8 cellular contexts compared by ENCODE assay signal in genomic region chr1:144883011-144883421, GRCh38.
DNase-seq lines count a peak whose midpoint lies in the region; ATAC-seq and TF ChIP-seq lines count a peak whose summit lies in the region.
"Not testable (repeated sequence)": the region's sequence is repeated elsewhere in the genome, so short reads cannot be mapped to it uniquely, and the experiment has no call there.

No MANE protein-coding gene starts in this region.

- not testable (repeated sequence) for H2AFZ ChIP-seq in PC-3 (ENCODE audit: low read length)

- H3K79me2 ChIP-seq in PC-3 (ENCODE audit: low read length): not testable (repeated sequence)

- peak; percentile 13 for DNase-seq in EL
- DNase-seq in PC-3; choroid plexus epithelial cell (ENCODE audit: low read depth): not testable (repeated sequence)
- peak; percentile 63 for DNase-seq in activated CD8-positive, alpha-beta memory T cell treated with anti-CD3 and anti-CD28 coated beads, Interleukin-2, amount 50 U/mL, for 48 hours
- DNase-seq in heart right ventricle: peak in 1 of 2 donors; percentile 13
- peak in 1 of 2 donors; percentile 1 for DNase-seq in gastrocnemius medialis
- DNase-seq in uterus: peak; percentile 12 to 15

- H3K4me2 ChIP-seq in PC-3 (ENCODE audit: low read length): peak overlapping the region; percentile 81

- ATAC-seq in PC-3, heart right ventricle, gastrocnemius medialis: not testable (repeated sequence)

- not testable (repeated sequence) for H3K9me3 ChIP-seq in PC-3 (ENCODE audit: low read length); heart right ventricle; mesodermal cell (ENCODE audit: control insufficient read depth, low read length); gastrocnemius medialis; uterus

- H3K9ac ChIP-seq in PC-3 (ENCODE audit: low read length): not testable (repeated sequence)

- H3F3A ChIP-seq in PC-3 (ENCODE audit: low read length, unreplicated experiment): not testable (repeated sequence)

- POLR2A ChIA-PET in PC-3 (lab: Charles Lee; ENCODE audit: unreplicated experiment): not testable (repeated sequence)

- H3K36me3 ChIP-seq in PC-3 (ENCODE audit: low read depth, low read length); heart right ventricle; mesodermal cell (ENCODE audit: control insufficient read depth, insufficient read depth, low read length); gastrocnemius medialis; uterus: not testable (repeated sequence)

- peak overlapping the region; percentile 66 for H3K4me3 ChIP-seq in PC-3 (ENCODE audit: low read length)
- peak overlapping the region; percentile 40 for H3K4me3 ChIP-seq in choroid plexus epithelial cell (ENCODE audit: low read depth, low read length)
- H3K4me3 ChIP-seq in heart right ventricle: peak overlapping the region in 9 of 10 donors; percentile 28 to 51 (median 36)
- H3K4me3 ChIP-seq in mesodermal cell (ENCODE audit: extremely low read depth, insufficient read depth, low read length, poor library complexity, severe bottlenecking): peak overlapping the region; percentile 50
- H3K4me3 ChIP-seq in gastrocnemius medialis: peak overlapping the region; percentile 15 to 78 (median 60)
- peak overlapping the region in 1 of 2 donors; percentile 26 for H3K4me3 ChIP-seq in uterus

- not testable (repeated sequence) for BruUV-seq in PC-3 (replicated peaks; lab: Mats Ljungman, UMichigan)

- H3K27ac ChIP-seq in PC-3 (ENCODE audit: low read length); heart right ventricle; mesodermal cell (ENCODE audit: low read depth, low read length, severe bottlenecking); gastrocnemius medialis; uterus: not testable (repeated sequence)

- TF ChIP-seq CTCF in PC-3 (conservative IDR thresholded peaks at IDR 0.05; ENCODE audit: low read depth, low read length); choroid plexus epithelial cell (conservative IDR thresholded peaks at IDR 0.05; ENCODE audit: low read depth, low read length); heart right ventricle (IDR thresholded peaks at IDR 0.05); gastrocnemius medialis (IDR thresholded peaks at IDR 0.05 in 4 of 5, conservative IDR thresholded peaks at IDR 0.05 in 1 of 5); uterus (IDR thresholded peaks at IDR 0.05): not testable (repeated sequence)

- in situ Hi-C loops in gastrocnemius medialis (cut with MboI; ENCODE audit: low sequenced_read_pairs in 4 of 4): not testable (repeated sequence)

- H3K4me1 ChIP-seq in PC-3 (ENCODE audit: insufficient read depth, low read length); heart right ventricle; mesodermal cell (ENCODE audit: control insufficient read depth, insufficient read depth, low read length, poor library complexity, severe bottlenecking); gastrocnemius medialis; uterus: not testable (repeated sequence)

- not testable (repeated sequence) for H3K27me3 ChIP-seq in PC-3 (ENCODE audit: low read length); heart right ventricle; gastrocnemius medialis; uterus

- intact Hi-C loops in PC-3 (cut with micrococcal nuclease); heart right ventricle (cut with DNase I); gastrocnemius medialis (cut with DNase I; ENCODE audit: low total_unique reads); uterus (cut with DNase I; ENCODE audit: low total_unique reads): not testable (repeated sequence)

- TF ChIP-seq POLR2A in gastrocnemius medialis (IDR thresholded peaks at IDR 0.05); uterus (IDR thresholded peaks at IDR 0.05): not testable (repeated sequence)

- CTCF ChIA-PET in PC-3 (lab: Charles Lee): not testable (repeated sequence)

- H3K9me2 ChIP-seq in PC-3 (replicated peaks; ENCODE audit: low read length): not testable (repeated sequence)

- not testable (repeated sequence) for H4K20me1 ChIP-seq in PC-3 (ENCODE audit: low read length)

- WGBS in heart right ventricle, 2 donors: 0 to 1% methylated on average over 34 to 50 of the region's 50 CpGs
- WGBS in mesodermal cell (ENCODE audit: insufficient coverage in 2 of 2), 2 experiments: 0% methylated on average over 1 to 12 of the region's 50 CpGs
